33 cellular contexts compared by ENCODE assay signal in the genomic region with DNA sequence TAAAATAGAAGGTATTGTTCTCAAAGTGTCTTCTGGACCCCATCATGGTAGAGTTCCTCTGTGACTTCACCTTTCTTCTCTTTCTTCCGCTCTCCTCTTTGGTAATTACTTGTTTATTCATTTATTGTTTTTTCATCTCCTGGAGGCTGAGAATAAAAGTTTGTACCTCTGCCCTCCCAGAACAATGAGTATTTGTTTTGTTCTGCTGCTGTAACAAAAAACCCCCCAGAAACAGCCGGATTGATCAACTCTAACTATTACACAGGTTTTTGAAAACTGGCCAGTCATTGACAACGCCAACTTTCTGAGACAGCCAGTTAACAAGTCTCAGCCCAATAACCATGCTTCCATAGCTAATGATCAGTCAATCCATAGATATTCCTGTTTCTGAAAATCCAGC.
"Had no signal": no experiment of that assay in that cellular context is flagged by ENCODE, and none has a peak within 500 bp of the region (broad histone marks: within the 10 kb centered on the region; RNA-seq: fewer than 3 reads in every experiment).

No MANE protein-coding gene starts in this region.

- ATAC-seq: activated naive CD4-positive, alpha-beta T cell treated with anti-CD3 and anti-CD28 coated beads, Interleukin-2, amount 50 U/mL, for 72 hours; activated naive CD8-positive, alpha-beta T cell treated with anti-CD3 and anti-CD28 coated beads, Interleukin-2, amount 50 U/mL, for 24 hours; activated T-cell treated with anti-CD3 and anti-CD28 coated beads, Interleukin-2, amount 50 U/mL, for 4 hours; activated T-cell treated with anti-CD3 and anti-CD28 coated beads, Interleukin-2, amount 50 U/mL, for 72 hours; activated T-helper 17 cell treated with anti-CD3 and anti-CD28 coated beads, Interleukin-2, amount 50 U/mL, for 72 hours; body of pancreas had no signal

- FAIRE-seq: astrocyte, bronchial epithelial cell had no signal

- H3K36me3 ChIP-seq: adrenal gland, ascending aorta, brain microvascular endothelial cell, breast epithelium, cardiac muscle cell had no signal

- DNase-seq: activated effector memory CD4-positive, alpha-beta T cell treated with anti-CD3 and anti-CD28 coated beads, Interleukin-2, amount 50 U/mL, for 16 hours; activated effector memory CD4-positive, alpha-beta T cell treated with Interleukin-2 at 50 U/mL for 16 hours; activated gamma-delta T cell; activated gamma-delta T cell treated with Interleukin-2 at 50 U/mL for 16 hours; activated naive CD4-positive, alpha-beta T cell; activated naive CD4-positive, alpha-beta T cell treated with anti-CD3 and anti-CD28 coated beads for 36 hours; activated naive CD4-positive, alpha-beta T cell treated with anti-CD3 and anti-CD28 coated beads, Interleukin-2, amount 10 ng/mL, durations not matched to agents 7 days and 5 days; activated naive CD4-positive, alpha-beta T cell treated with anti-CD3 and anti-CD28 coated beads, Interleukin-2, amount 50 U/mL, for 16 hours; activated naive CD4-positive, alpha-beta T cell treated with Interleukin-2 at 50 U/mL for 16 hours; activated naive CD8-positive, alpha-beta T cell treated with anti-CD3 and anti-CD28 coated beads for 36 hours; activated naive CD8-positive, alpha-beta T cell treated with anti-CD3 and anti-CD28 coated beads, Interleukin-2, amount 10 ng/mL, durations not matched to agents 7 days and 5 days; activated naive CD8-positive, alpha-beta T cell treated with anti-CD3 and anti-CD28 coated beads, Interleukin-2, amount 50 U/mL, for 24 hours; activated T-cell treated with anti-CD3 and anti-CD28 coated beads, Interleukin-2, amount 50 U/mL, for 24 hours; activated T-cell treated with anti-CD3 and anti-CD28 coated beads, Interleukin-2, amount 50 U/mL, for 4 hours; activated T-cell treated with anti-CD3 and anti-CD28 coated beads, Interleukin-2, amount 50 U/mL, for 48 hours; activated T-cell treated with anti-CD3 and anti-CD28 coated beads, Interleukin-2, amount 50 U/mL, for 72 hours; adrenal gland; amniotic stem cell; amygdala; anterior cingulate cortex; aorta; body of pancreas; brain microvascular endothelial cell; caudate nucleus; central memory CD4-positive, alpha-beta T cell; cerebellar nuclear complex had no signal

- H3K4me3 ChIP-seq: adrenal gland, ascending aorta, body of pancreas, breast epithelium, cardiac muscle cell had no signal

- H3K4me1 ChIP-seq: ascending aorta, breast epithelium had no signal

- H3K27ac ChIP-seq: adrenal gland, ascending aorta, body of pancreas, brain microvascular endothelial cell, breast epithelium, cardiac muscle cell had no signal

- H3K27me3 ChIP-seq: adrenal gland, ascending aorta, body of pancreas, brain microvascular endothelial cell, breast epithelium, cardiac muscle cell had no signal

- H3K9me3 ChIP-seq: adrenal gland, ascending aorta, body of pancreas, breast epithelium had no signal
